ENCODE assay signal across 1 cellular context in genomic region chr18:9069482-9070059, GRCh38.
TF ChIP-seq lines count a peak whose summit lies in the region.

No MANE protein-coding gene starts in this region.

TF ChIP-seq in GM12878, 131 proteins besides CTCF, POLR2A, EP300 and RAD21 (continues in another document):
- TF ChIP-seq TBL1XR1 (IDR thresholded peaks at IDR 0.05; ENCODE audit: low read depth, low read length): peak; percentile 68
- TF ChIP-seq MEF2B (IDR thresholded peaks at IDR 0.05; ENCODE audit: partially characterized antibody, poor library complexity, severe bottlenecking): peak; percentile 77
- TF ChIP-seq USF2 (IDR thresholded peaks at IDR 0.05; ENCODE audit: borderline replicate concordance, low read depth, low read length): no peak
- TF ChIP-seq IRF4 (IDR thresholded peaks at IDR 0.05; ENCODE audit: low read depth, low read length): peak; percentile 70
- no peak for TF ChIP-seq TARDBP (IDR thresholded peaks at IDR 0.05; ENCODE audit: borderline replicate concordance)
- peak; percentile 65; the same call in 1 of the 2 replicates for TF ChIP-seq ATF2 (IDR thresholded peaks at IDR 0.05; ENCODE audit: low read length)
- TF ChIP-seq TCF3 (IDR thresholded peaks at IDR 0.05; ENCODE audit: borderline replicate concordance, insufficient read depth, low read depth, low read length): peak; percentile 67; the same call in 1 of the 2 replicates
- TF ChIP-seq IRF5 (IDR thresholded peaks at IDR 0.05; ENCODE audit: borderline replicate concordance): no peak
- TF ChIP-seq IKZF1 (conservative IDR thresholded peaks at IDR 0.05): peak; percentile 97
- peak; percentile 93 to 95 for TF ChIP-seq IKZF2 (IDR thresholded peaks at IDR 0.05)
- TF ChIP-seq PAX8 (IDR thresholded peaks at IDR 0.05): no peak
- TF ChIP-seq ATF7 (IDR thresholded peaks at IDR 0.05; ENCODE audit: low read depth): 0 out of 2 replicates have a peak, but pooled peaks have one; percentile 14
- peak; percentile 81 for TF ChIP-seq TCF12 (IDR thresholded peaks at IDR 0.05; ENCODE audit: low read depth, low read length)
- no peak for TF ChIP-seq SREBF2 (IDR thresholded peaks at IDR 0.05; ENCODE audit: low read length)
- 0 out of 2 replicates have a peak, but pooled peaks have one; percentile 23 for TF ChIP-seq NBN (IDR thresholded peaks at IDR 0.05)
- no peak for TF ChIP-seq PML (IDR thresholded peaks at IDR 0.05; ENCODE audit: low read length)
- peak; percentile 42; the same call in 1 of the 2 replicates for TF ChIP-seq CREB1 (IDR thresholded peaks at IDR 0.05; ENCODE audit: low read depth)
- TF ChIP-seq CEBPZ (IDR thresholded peaks at IDR 0.05; ENCODE audit: low read depth, low read length): no peak
- TF ChIP-seq EGR1 (IDR thresholded peaks at IDR 0.05; ENCODE audit: borderline replicate concordance in 1 of 2, low read depth in 2 of 2, low read length in 2 of 2): peak in 1 of 2 experiments; percentile 74; a peak in 2 of 3 replicates
- peak; percentile 54; the same call in 1 of the 2 replicates for TF ChIP-seq MTA3 (IDR thresholded peaks at IDR 0.05; ENCODE audit: borderline replicate concordance, low read length)
- peak; percentile 33 to 63; a peak in 3 of 4 replicates for TF ChIP-seq BHLHE40 (IDR thresholded peaks at IDR 0.05; ENCODE audit: borderline replicate concordance in 1 of 2, low read depth in 2 of 2, low read length in 1 of 2)
- peak; percentile 92 for TF ChIP-seq NFIC (IDR thresholded peaks at IDR 0.05; ENCODE audit: low read depth, low read length)
- TF ChIP-seq SP1 (IDR thresholded peaks at IDR 0.05; ENCODE audit: low read depth, low read length): peak; percentile 31
- TF ChIP-seq ETV6 (conservative IDR thresholded peaks at IDR 0.05 in 1 of 2, IDR thresholded peaks at IDR 0.05 in 1 of 2; ENCODE audit: borderline replicate concordance in 1 of 2, low read depth in 1 of 2): peak in 1 of 2 experiments; percentile 92; a peak in 1 of 4 replicates
- peak; percentile 68 for TF ChIP-seq CREM (IDR thresholded peaks at IDR 0.05; ENCODE audit: low read depth)
- 0 out of 2 replicates have a peak, but pooled peaks have one; percentile 67 for TF ChIP-seq ZBED1 (IDR thresholded peaks at IDR 0.05; ENCODE audit: borderline replicate concordance)
- peak; percentile 86 for TF ChIP-seq FOXM1 (IDR thresholded peaks at IDR 0.05; ENCODE audit: low read depth, low read length)
- TF ChIP-seq CHD2 (IDR thresholded peaks at IDR 0.05; ENCODE audit: borderline replicate concordance, low read depth, low read length): peak; percentile 55; the same call in 1 of the 2 replicates
- TF ChIP-seq NFYA (IDR thresholded peaks at IDR 0.05; ENCODE audit: borderline replicate concordance, low read depth, low read length): no peak
- TF ChIP-seq BCL3 (IDR thresholded peaks at IDR 0.05; ENCODE audit: borderline replicate concordance, insufficient read depth, low read depth, low read length, poor library complexity, severe bottlenecking): peak; percentile 60
- TF ChIP-seq MYB (IDR thresholded peaks at IDR 0.05; ENCODE audit: borderline replicate concordance, low read depth, low read length): no peak
- TF ChIP-seq NR2C2 (IDR thresholded peaks at IDR 0.05; ENCODE audit: borderline replicate concordance, control insufficient read depth, insufficient read length, low read depth): no peak
- TF ChIP-seq MEF2A (IDR thresholded peaks at IDR 0.05; ENCODE audit: insufficient read depth, low read depth, low read length): peak; percentile 92
- TF ChIP-seq EED (IDR thresholded peaks at IDR 0.05; ENCODE audit: low read depth): peak; percentile 100
- 0 out of 3 replicates have a peak, but pooled peaks have one; percentile 30 for TF ChIP-seq POU2F2 (IDR thresholded peaks at IDR 0.05; ENCODE audit: borderline replicate concordance, low read depth, low read length)
- TF ChIP-seq SRF (IDR thresholded peaks at IDR 0.05; ENCODE audit: low read depth in 2 of 2, low read length in 2 of 2): 0 out of 4 replicates have a peak, but pooled peaks of 1 of the 2 experiments have one; percentile 32
- peak; percentile 78 for TF ChIP-seq RUNX3 (IDR thresholded peaks at IDR 0.05; ENCODE audit: low read length)
- peak; percentile 92 for TF ChIP-seq SPI1 (IDR thresholded peaks at IDR 0.05; ENCODE audit: borderline replicate concordance, insufficient read depth, low read depth, low read length)
- no peak for TF ChIP-seq SUPT20H (IDR thresholded peaks at IDR 0.05; ENCODE audit: borderline replicate concordance, control insufficient read depth, low read depth, low read length)
- TF ChIP-seq MLLT1 (IDR thresholded peaks at IDR 0.05): no peak
- peak; percentile 79 for TF ChIP-seq RELB (IDR thresholded peaks at IDR 0.05; ENCODE audit: low read depth)
- peak; percentile 40 for TF ChIP-seq DPF2 (IDR thresholded peaks at IDR 0.05)
- TF ChIP-seq HDGF (IDR thresholded peaks at IDR 0.05): no peak
- TF ChIP-seq TAF1 (IDR thresholded peaks at IDR 0.05; ENCODE audit: borderline replicate concordance, low read depth, low read length): no peak
- TF ChIP-seq YY1 (IDR thresholded peaks at IDR 0.05; ENCODE audit: low read depth, low read length): peak; percentile 51; the same call in 1 of the 2 replicates
- peak; percentile 65 for TF ChIP-seq BCL11A (IDR thresholded peaks at IDR 0.05; ENCODE audit: low read depth, low read length)
- no peak for TF ChIP-seq ZBTB11 (CRISPR knock-in tag; IDR thresholded peaks at IDR 0.05)
- TF ChIP-seq PAX5 (IDR thresholded peaks at IDR 0.05; ENCODE audit: borderline replicate concordance, low read depth, low read length): peak; percentile 48; the same call in 1 of the 2 replicates
- peak; percentile 44; the same call in 1 of the 2 replicates for TF ChIP-seq MTA2 (IDR thresholded peaks at IDR 0.05; ENCODE audit: low read depth)
- peak; percentile 61; the same call in 1 of the 2 replicates for TF ChIP-seq GATAD2B (conservative IDR thresholded peaks at IDR 0.05; ENCODE audit: low read depth)
- TF ChIP-seq CBX3 (IDR thresholded peaks at IDR 0.05; ENCODE audit: borderline replicate concordance, low read depth): no peak
